Comparison of ENCODE assay signal across 8 cellular contexts in genomic region chr1:8317647-8318360, GRCh38. TPM values are rescaled to one million over a fixed set of nuclear protein-coding genes. Genes with fewer than 3 reads are reported as not detected.
A peak's percentile ranks its signal among the peaks of the same experiment; 100 is the strongest.
DNase-seq lines count a peak whose midpoint lies in the region; ATAC-seq and TF ChIP-seq lines count a peak whose summit lies in the region.

Gene SLC45A1 (plus strand): TSS chr1:8318114. CDS start chr1:8324330, 6,216 bp downstream.

- H3K4me3 ChIP-seq in HUES6 (ENCODE audit: low read depth, low read length): peak within 1 kb of the TSS; percentile 62
- peak within 1 kb of the TSS; percentile 72 for H3K4me3 ChIP-seq in right cardiac atrium (ENCODE audit: low read length)
- H3K4me3 ChIP-seq in psoas muscle: peak within 1 kb of the TSS; percentile 59
- H3K4me3 ChIP-seq in upper lobe of right lung: peak within 1 kb of the TSS; percentile 56

- H3K4me1 ChIP-seq in HUES6 (ENCODE audit: control insufficient read depth, insufficient read depth, low read length) (peaks cover 27% of the 10 kb centered on the region), right cardiac atrium (ENCODE audit: control insufficient read depth, insufficient read depth, low read length) (no peaks in the 10 kb centered on the region), psoas muscle (peaks cover 1% of the 10 kb centered on the region), upper lobe of right lung (peaks cover 7% of the 10 kb centered on the region)

- peaks cover 11% of the 10 kb centered on the region for H3K36me3 Mint-ChIP-seq in Calu3 (ENCODE audit: insufficient read depth, unreplicated experiment)
- H3K36me3 Mint-ChIP-seq in T-helper 17 cell (ENCODE audit: low read depth): no peaks in the 10 kb centered on the region

- H3K27ac Mint-ChIP-seq in Calu3 (ENCODE audit: unreplicated experiment) (no peak within 1 kb of the TSS), T-helper 17 cell (no peak within 1 kb of the TSS)

- intact Hi-C loops in Calu3 (cut with micrococcal nuclease; ENCODE audit: unreplicated experiment) (loop anchor here (10.0 kb wide), 2 partner anchors 63 to 223 kb away; no protein-coding TSS in a partner anchor), right cardiac atrium (cut with DNase I) (loop anchor here in 3 of 4 donors (5.0 to 10.0 kb wide), 3 partner anchors 203 to 333 kb away; partner anchors contain the start of gene ERRFI1 (in 1 of the 3)), psoas muscle (cut with DNase I) (no loop called here), upper lobe of right lung (cut with DNase I) (loop anchor here (10.0 kb wide), 2 partner anchors 293 to 333 kb away; partner anchors contain the start of gene ERRFI1)

- H3K36me3 ChIP-seq in HUES6 (ENCODE audit: control insufficient read depth, insufficient read depth, low read length) (no peaks in the 10 kb centered on the region), psoas muscle (ENCODE audit: insufficient read depth in 1 of 2, low read depth in 1 of 2) (no peaks in the 10 kb centered on the region), upper lobe of right lung (no peaks in the 10 kb centered on the region)

- H3K27me3 Mint-ChIP-seq in Calu3 (ENCODE audit: unreplicated experiment) (no peaks in the 10 kb centered on the region), T-helper 17 cell (peaks cover 39% of the 10 kb centered on the region)

- CTCF ChIA-PET in Calu3 (lab: Charles Lee): no interaction called here

- H3K9me3 Mint-ChIP-seq in Calu3 (ENCODE audit: low read depth, unreplicated experiment): no peaks in the 10 kb centered on the region

- H3K4me1 Mint-ChIP-seq in Calu3 (ENCODE audit: low read depth, unreplicated experiment) (peaks cover 36% of the 10 kb centered on the region), T-helper 17 cell (peaks cover 10% of the 10 kb centered on the region)

- H3K9ac ChIP-seq in HUES6 (ENCODE audit: low read length): no peak within 1 kb of the TSS

- no peak for TF ChIP-seq CTCF in Calu3 (IDR thresholded peaks at IDR 0.05; ENCODE audit: unreplicated experiment)
- no peak for TF ChIP-seq CTCF in psoas muscle (IDR thresholded peaks at IDR 0.05)
- no peak for TF ChIP-seq CTCF in upper lobe of right lung (IDR thresholded peaks at IDR 0.05)

- no TSS peak for BruUV-seq in Calu3 (replicated peaks; lab: Mats Ljungman, UMichigan)

- H3K27ac ChIP-seq in HUES6 (ENCODE audit: low read depth, low read length): no peak within 1 kb of the TSS
- peak within 1 kb of the TSS; percentile 54 for H3K27ac ChIP-seq in angular gyrus (ENCODE audit: low read depth, low read length)
- no peak within 1 kb of the TSS for H3K27ac ChIP-seq in right cardiac atrium (ENCODE audit: low read length)
- no peak within 1 kb of the TSS for H3K27ac ChIP-seq in psoas muscle
- no peak within 1 kb of the TSS for H3K27ac ChIP-seq in upper lobe of right lung

- H3K4me3 Mint-ChIP-seq in Calu3 (ENCODE audit: low read depth, unreplicated experiment) (peak within 1 kb of the TSS; percentile 69), T-helper 17 cell (peak within 1 kb of the TSS; percentile 84)

- H3K27me3 ChIP-seq in HUES6 (ENCODE audit: control insufficient read depth, insufficient read depth, low read length) (peaks cover 36% of the 10 kb centered on the region), right cardiac atrium (ENCODE audit: control insufficient read depth, insufficient read depth) (no peaks in the 10 kb centered on the region), psoas muscle (ENCODE audit: insufficient read depth in 3 of 3, low read length in 2 of 3) (peaks cover 0 to 4% (median 0%) of the 10 kb centered on the region in 3 donors), upper lobe of right lung (peaks cover 3% of the 10 kb centered on the region)

- 8% methylated on average over 73 of the region's 73 CpGs for WGBS in right cardiac atrium
- WGBS in psoas muscle, 3 donors: 6 to 23% (median 13%) methylated on average over 34 to 73 of the region's 73 CpGs

- peak; percentile 65 for DNase-seq in Calu3
- DNase-seq in T-helper 17 cell: peak; percentile 70 to 75 (median 73)
- DNase-seq in right cardiac atrium: peak; percentile 85 to 95 (median 92)
- peak; percentile 85 to 86 for DNase-seq in psoas muscle
- DNase-seq in upper lobe of right lung: peak; percentile 86
- no peak for DNase-seq in AML-193 (lab: John Stamatoyannopoulos, UW)

- H3K9me3 ChIP-seq in HUES6 (ENCODE audit: control insufficient read depth, insufficient read depth, low read depth, low read length): no peaks in the 10 kb centered on the region
- no peaks in the 10 kb centered on the region for H3K9me3 ChIP-seq in T-helper 17 cell (ENCODE audit: control insufficient read depth, low read length, poor library complexity, severe bottlenecking)
- no peaks in the 10 kb centered on the region for H3K9me3 ChIP-seq in right cardiac atrium (ENCODE audit: control insufficient read depth, low read length)
- no peaks in the 10 kb centered on the region for H3K9me3 ChIP-seq in psoas muscle
- no peaks in the 10 kb centered on the region for H3K9me3 ChIP-seq in upper lobe of right lung

- ATAC-seq in T-helper 17 cell (peak; percentile 96), right cardiac atrium (peak; percentile 90 to 92), psoas muscle (peak; percentile 59 to 88 (median 80)), upper lobe of right lung (peak; percentile 81)

RNA-seq across cellular contexts. Expression of gene SLC45A1, which starts in this region (rescaled TPM):
- total RNA-seq in Calu3 (2022) (0.73 TPM in 2 replicates), T-helper 17 cell (under 1 TPM; 0.65 to 0.70 TPM), right cardiac atrium (1 to 10 TPM; 2.1 to 3.5 (median 2.8) TPM), psoas muscle (1 to 10 TPM in 1 of 4 donors, under 1 TPM in 3; 0.44 to 1.4 (median 0.89) TPM), upper lobe of right lung (1.9 TPM)
- polyA plus RNA-seq in right cardiac atrium (2.5 TPM), psoas muscle (1 to 10 TPM in 1 of 3 donors, under 1 TPM in 2; 0.60 to 1.1 (median 0.96) TPM)

Comparison
In these comparisons a context has a peak if more than half of its experiments do, and no peak if none do; other contexts are left out.
1. Peak in DNase-seq in Calu3; RNA of the gene not detected or under 1 TPM.
2. Peak in DNase-seq and ATAC-seq in T-helper 17 cell; RNA of the gene not detected or under 1 TPM.
3. DNase-seq: peak in right cardiac atrium (3 of 3), psoas muscle (2 of 2) and upper lobe of right lung (single experiment); none in AML-193 (0 of 2).
4. intact Hi-C loops: an anchor here in Calu3 (10.0 kb wide), right cardiac atrium (5.0 to 10.0 kb wide) and upper lobe of right lung (10.0 kb wide); none called in psoas muscle.
5. Peak in every context shown above with its lines, with median percentiles within 50 percentile points of each other: H3K4me3 ChIP-seq and ATAC-seq.